16 cellular contexts compared by ENCODE assay signal in the genomic region with DNA sequence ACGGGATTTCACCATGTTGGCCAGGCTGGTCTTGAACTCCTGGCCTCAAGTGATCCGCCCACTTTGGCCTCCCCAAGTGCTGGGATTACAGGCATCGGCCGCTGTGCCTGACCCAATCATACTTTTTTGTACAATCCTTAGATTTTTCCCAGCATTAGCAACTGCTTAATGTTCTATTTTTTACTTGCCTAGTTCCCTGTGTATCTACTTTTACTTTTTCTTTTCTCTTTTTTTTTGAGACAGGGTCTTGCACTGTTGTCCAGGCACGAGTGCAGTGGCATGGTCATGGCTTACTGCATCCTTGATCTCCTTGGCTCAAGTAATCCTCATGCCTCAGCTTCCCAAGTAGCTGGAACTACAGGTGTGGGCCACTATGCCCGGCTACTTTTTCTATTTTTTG. TPM values are rescaled to one million over a fixed set of nuclear protein-coding genes. Genes with fewer than 3 reads are reported as not detected.
A peak's percentile ranks its signal among the peaks of the same experiment; 100 is the strongest.
DNase-seq lines count a peak whose midpoint lies in the region; ATAC-seq and TF ChIP-seq lines count a peak whose summit lies in the region.
"Had no signal": no experiment of that assay in that cellular context is flagged by ENCODE, and none has a peak within 500 bp of the region (broad histone marks: within the 10 kb centered on the region; RNA-seq: fewer than 3 reads in every experiment).

No MANE protein-coding gene starts in this region.

- H4K20me1 ChIP-seq in OCI-LY3 (ENCODE audit: insufficient read depth, low read length): peaks cover 99% of the 10 kb centered on the region

- peak overlapping the region; percentile 98 for H3K4me2 ChIP-seq in OCI-LY3 (ENCODE audit: low read length)

- H2AFZ ChIP-seq in OCI-LY3 (ENCODE audit: low read depth, low read length): no peak overlapping the region

- H3K27ac ChIP-seq in left ventricle myocardium inferior (replicated peaks) (peak overlapping the region; percentile 63), heart right ventricle (peak overlapping the region in 2 of 10 donors; percentile 28 to 89), OCI-LY3 (ENCODE audit: low read length) (0 out of 2 replicates have a peak overlapping the region, but pooled peaks have one; percentile 48)
- H3K27ac ChIP-seq: right atrium auricular region had no signal

- H3K4me3 Mint-ChIP-seq in effector memory CD8-positive, alpha-beta T cell: peak overlapping the region; percentile 11 to 97
- peak overlapping the region; percentile 31 to 32 for H3K4me3 Mint-ChIP-seq in stimulated activated naive CD8-positive, alpha-beta T cell treated with anti-CD3 and anti-CD28 coated beads, Interleukin-15, amount 100 ng/mL, for 72 hours

- no peak for ATAC-seq in heart right ventricle
- ATAC-seq in effector memory CD8-positive, alpha-beta T cell (replicated peaks): no peak
- ATAC-seq in stimulated activated naive CD8-positive, alpha-beta T cell treated with anti-CD3 and anti-CD28 coated beads, Interleukin-15, amount 100 ng/mL, for 72 hours: no peak

- intact Hi-C loops in left ventricle myocardium inferior (cut with micrococcal nuclease) (no loop called here), heart right ventricle (cut with DNase I) (no loop called here)

- H3K27ac Mint-ChIP-seq in effector memory CD8-positive, alpha-beta T cell: peak overlapping the region; percentile 70 to 91
- H3K27ac Mint-ChIP-seq in stimulated activated naive CD8-positive, alpha-beta T cell treated with anti-CD3 and anti-CD28 coated beads, Interleukin-15, amount 100 ng/mL, for 72 hours: peak overlapping the region; percentile 48 to 95

- H3K9ac ChIP-seq in OCI-LY3 (ENCODE audit: low read length): no peak overlapping the region

- H3K4me1 ChIP-seq in left ventricle myocardium inferior (peaks cover 79% of the 10 kb centered on the region), heart right ventricle (peaks cover 0 to 92% (median 50%) of the 10 kb centered on the region in 9 donors), OCI-LY3 (ENCODE audit: low read length) (peaks cover 41% of the 10 kb centered on the region)

- H3K4me3 ChIP-seq in left ventricle myocardium inferior (no peak overlapping the region), heart right ventricle (no peak overlapping the region), OCI-LY3 (ENCODE audit: low read length) (no peak overlapping the region)
- H3K4me3 ChIP-seq: right atrium auricular region, stomach had no signal

- no peaks in the 10 kb centered on the region for H3K27me3 ChIP-seq in left ventricle myocardium inferior (ENCODE audit: low read depth)
- no peaks in the 10 kb centered on the region for H3K27me3 ChIP-seq in heart right ventricle
- H3K27me3 ChIP-seq in OCI-LY3 (ENCODE audit: low read depth, low read length): no peaks in the 10 kb centered on the region
- H3K27me3 ChIP-seq: right atrium auricular region, stomach had no signal

- no peak for DNase-seq in left ventricle myocardium inferior
- DNase-seq in heart right ventricle: no peak
- no peak for DNase-seq in effector memory CD8-positive, alpha-beta T cell
- no peak for DNase-seq in stimulated activated naive CD8-positive, alpha-beta T cell treated with anti-CD3 and anti-CD28 coated beads, Interleukin-15, amount 100 ng/mL, for 72 hours
- DNase-seq in 8988T: no peak
- DNase-seq in activated CD4-positive, CD25-positive, alpha-beta regulatory T cell treated with anti-CD3 and anti-CD28 coated beads, Interleukin-2, amount 50 U/mL, for 72 hours: no peak
- DNase-seq in activated effector memory CD4-positive, alpha-beta T cell treated with Interleukin-2 at 50 U/mL for 16 hours: no peak
- DNase-seq: activated CD4-positive, CD25-positive, alpha-beta regulatory T cell; kidney glomerular epithelial cell; NCI-H1417 treated with DMSO at 0.1 percent for 48 hours; NCI-H69; SHP77 treated with DMSO at 0.1 percent for 48 hours; stimulated activated CD4-positive, alpha-beta T cell treated with anti-CD3 and anti-CD28 coated beads, Interleukin-4, amount 100 ng/mL, for 24 hours; stomach had no signal

- peaks cover 54 to 67% of the 10 kb centered on the region in 2 donors for H3K4me1 Mint-ChIP-seq in effector memory CD8-positive, alpha-beta T cell (ENCODE audit: low read depth in 2 of 2)
- peaks cover 84% of the 10 kb centered on the region for H3K4me1 Mint-ChIP-seq in stimulated activated naive CD8-positive, alpha-beta T cell treated with anti-CD3 and anti-CD28 coated beads, Interleukin-15, amount 100 ng/mL, for 72 hours

- no peaks in the 10 kb centered on the region for H3K9me3 Mint-ChIP-seq in effector memory CD8-positive, alpha-beta T cell
- no peaks in the 10 kb centered on the region for H3K9me3 Mint-ChIP-seq in stimulated activated naive CD8-positive, alpha-beta T cell treated with anti-CD3 and anti-CD28 coated beads, Interleukin-15, amount 100 ng/mL, for 72 hours

- H3K27me3 Mint-ChIP-seq in effector memory CD8-positive, alpha-beta T cell: no peaks in the 10 kb centered on the region
- no peaks in the 10 kb centered on the region for H3K27me3 Mint-ChIP-seq in stimulated activated naive CD8-positive, alpha-beta T cell treated with anti-CD3 and anti-CD28 coated beads, Interleukin-15, amount 100 ng/mL, for 72 hours

- peaks cover 27% of the 10 kb centered on the region for H3K36me3 Mint-ChIP-seq in effector memory CD8-positive, alpha-beta T cell (ENCODE audit: insufficient read depth)

- WGBS in heart right ventricle, 2 donors: 88 to 90% methylated on average over 6 of the region's 6 CpGs

- H3K9me3 ChIP-seq in left ventricle myocardium inferior (replicated peaks) (no peaks in the 10 kb centered on the region), heart right ventricle (no peaks in the 10 kb centered on the region), OCI-LY3 (ENCODE audit: insufficient read depth, low read length) (no peaks in the 10 kb centered on the region)
- H3K9me3 ChIP-seq: right atrium auricular region, stomach had no signal

- TF ChIP-seq CTCF in left ventricle myocardium inferior (IDR thresholded peaks at IDR 0.05; ENCODE audit: borderline replicate concordance) (no peak), heart right ventricle (IDR thresholded peaks at IDR 0.05) (no peak), OCI-LY3 (IDR thresholded peaks at IDR 0.05; ENCODE audit: low read depth, low read length) (no peak)

- H3K36me3 ChIP-seq in left ventricle myocardium inferior: no peaks in the 10 kb centered on the region
- peaks cover 0 to 21% (median 0%) of the 10 kb centered on the region in 9 donors for H3K36me3 ChIP-seq in heart right ventricle
- peaks cover 31% of the 10 kb centered on the region for H3K36me3 ChIP-seq in OCI-LY3 (replicated peaks; ENCODE audit: low read depth, low read length)
- H3K36me3 ChIP-seq: right atrium auricular region had no signal

- peaks cover 100% of the 10 kb centered on the region for H3K79me2 ChIP-seq in OCI-LY3 (ENCODE audit: low read length)

RNA-seq across cellular contexts. Expression of gene GRB2, which starts 9.5 kb away (rescaled TPM):
- total RNA-seq in left ventricle myocardium inferior (42.2 TPM), heart right ventricle (10 to 100 TPM; 43.9 to 85.5 (median 52.0) TPM)
- polyA plus RNA-seq in heart right ventricle: 10 to 100 TPM; 23.5 to 54.0 TPM
